ENCODE assay signal across 1 cellular context in the genomic region with DNA sequence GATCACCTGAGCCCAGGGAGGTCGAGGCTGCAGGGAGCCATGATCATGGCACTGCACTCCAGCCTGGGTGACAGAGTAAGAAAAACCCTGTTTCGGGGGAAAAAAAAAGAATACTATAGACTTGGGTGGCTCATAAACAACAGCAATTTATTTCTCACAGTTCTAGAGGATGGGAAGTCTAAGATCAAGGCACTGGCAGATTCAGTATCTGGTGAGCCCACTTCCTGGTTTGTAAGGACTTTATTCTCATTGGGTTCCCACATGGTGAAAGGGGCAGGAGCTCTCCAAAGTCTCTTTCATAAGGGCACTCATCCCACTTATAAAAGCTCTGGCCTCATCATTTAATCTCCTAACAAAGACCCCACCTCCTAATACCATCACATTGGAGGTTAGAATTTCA.
TF ChIP-seq lines count a peak whose summit lies in the region.

No MANE protein-coding gene starts in this region.

TF ChIP-seq in K562, 482 proteins besides CTCF, POLR2A, EP300 and RAD21:
- no peak for TF ChIP-seq ETV1 (tag; conservative IDR thresholded peaks at IDR 0.05; ENCODE audit: low read depth)
- no peak for TF ChIP-seq EP400 (IDR thresholded peaks at IDR 0.05)
- TF ChIP-seq CC2D1A (IDR thresholded peaks at IDR 0.05): no peak
- TF ChIP-seq RCOR1 (IDR thresholded peaks at IDR 0.05; ENCODE audit: borderline replicate concordance in 1 of 2, low read depth in 2 of 2, low read length in 2 of 2): no peak
- TF ChIP-seq CBX1 (IDR thresholded peaks at IDR 0.05; ENCODE audit: low read depth): no peak
- TF ChIP-seq, protein P1, sequence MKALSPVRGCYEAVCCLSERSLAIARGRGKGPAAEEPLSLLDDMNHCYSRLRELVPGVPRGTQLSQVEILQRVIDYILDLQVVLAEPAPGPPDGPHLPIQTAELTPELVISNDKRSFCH (CRISPR knock-in tag; IDR thresholded peaks at IDR 0.05): no peak
- TF ChIP-seq, protein P1 (tag; IDR thresholded peaks at IDR 0.05): no peak
- no peak for TF ChIP-seq RNF2 (IDR thresholded peaks at IDR 0.05)
- TF ChIP-seq, protein P2, sequence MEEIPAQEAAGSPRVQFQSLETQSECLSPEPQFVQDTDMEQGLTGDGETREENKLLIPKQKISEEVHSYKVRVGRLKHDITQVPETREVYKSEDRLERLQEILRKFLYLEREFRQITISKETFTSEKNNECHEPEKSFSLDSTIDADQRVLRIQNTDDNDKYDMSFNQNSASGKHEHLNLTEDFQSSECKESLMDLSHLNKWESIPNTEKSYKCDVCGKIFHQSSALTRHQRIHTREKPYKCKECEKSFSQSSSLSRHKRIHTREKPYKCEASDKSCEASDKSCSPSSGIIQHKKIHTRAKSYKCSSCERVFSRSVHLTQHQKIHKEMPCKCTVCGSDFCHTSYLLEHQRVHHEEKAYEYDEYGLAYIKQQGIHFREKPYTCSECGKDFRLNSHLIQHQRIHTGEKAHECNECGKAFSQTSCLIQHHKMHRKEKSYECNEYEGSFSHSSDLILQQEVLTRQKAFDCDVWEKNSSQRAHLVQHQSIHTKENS (CRISPR knock-in tag; IDR thresholded peaks at IDR 0.05): no peak
